Comparison of ENCODE assay signal across 11 cellular contexts in genomic region chr19:11539495-11540365, GRCh38. TPM values are rescaled to one million over a fixed set of nuclear protein-coding genes. Genes with fewer than 3 reads are reported as not detected.
DNase-seq lines count a peak whose midpoint lies in the region; ATAC-seq, FAIRE-seq and TF ChIP-seq lines count a peak whose summit lies in the region.
"Had no signal": no experiment of that assay in that cellular context is flagged by ENCODE, and none has a peak within 500 bp of the region (broad histone marks: within the 10 kb centered on the region; RNA-seq: fewer than 3 reads in every experiment).

No MANE protein-coding gene starts in this region.

- no peaks in the 10 kb centered on the region for H3K27me3 ChIP-seq in Panc1 (ENCODE audit: control insufficient read depth, insufficient read depth, low read length)
- no peaks in the 10 kb centered on the region for H3K27me3 ChIP-seq in osteoblast (ENCODE audit: insufficient read depth, low read length)
- no peaks in the 10 kb centered on the region for H3K27me3 ChIP-seq in pancreas

- TF ChIP-seq CTCF in Panc1 (IDR thresholded peaks at IDR 0.05): no peak
- TF ChIP-seq CTCF in osteoblast (IDR thresholded peaks at IDR 0.05; ENCODE audit: extremely low read depth, low read depth, low read length): no peak
- no peak for TF ChIP-seq CTCF in Calu3 (IDR thresholded peaks at IDR 0.05; ENCODE audit: unreplicated experiment)
- TF ChIP-seq CTCF in pancreas (IDR thresholded peaks at IDR 0.05): no peak

- H4K20me1 ChIP-seq in osteoblast (ENCODE audit: insufficient read depth, low read length): no peaks in the 10 kb centered on the region

- in situ Hi-C loops in Panc1 (cut with HindIII; ENCODE audit: low pct_unique_long_range_greater_than_20kb, low sequenced_read_pairs): no loop called here

- H3K79me2 ChIP-seq in osteoblast (ENCODE audit: insufficient read depth, low read length): no peaks in the 10 kb centered on the region

- H3K9me3 ChIP-seq in Panc1 (ENCODE audit: control insufficient read depth, insufficient read depth, low read depth, low read length): no peaks in the 10 kb centered on the region
- H3K9me3 ChIP-seq in osteoblast (ENCODE audit: low read depth, low read length): no peaks in the 10 kb centered on the region
- H3K9me3 ChIP-seq in pancreas: no peaks in the 10 kb centered on the region

- POLR2A ChIA-PET in Panc1 (lab: Charles Lee): no interaction called here

- whole genome bisulfite sequencing in pancreas, 2 donors: 12 to 13% methylated on average over 25 to 35 of the region's 36 CpGs

- H3K4me3 Mint-ChIP-seq in Calu3 (ENCODE audit: low read depth, unreplicated experiment): no peak overlapping the region

- FAIRE-seq in pancreas (lab: Jason Lieb, UNC): no peak

- peak overlapping the region; percentile 68 for H3K4me2 ChIP-seq in osteoblast (ENCODE audit: insufficient read depth, low read length)

- intact Hi-C loops in Panc1 (cut with micrococcal nuclease; ENCODE audit: unreplicated experiment) (no loop called here), Right ventricle myocardium superior (cut with DNase I) (no loop called here), Calu3 (cut with micrococcal nuclease; ENCODE audit: unreplicated experiment) (no loop called here), pancreas (cut with DNase I) (no loop called here)

- H3K27me3 Mint-ChIP-seq in Calu3 (ENCODE audit: unreplicated experiment): peaks cover 42% of the 10 kb centered on the region

- H3K27ac ChIP-seq in Panc1 (ENCODE audit: low read length) (no peak overlapping the region), osteoblast (ENCODE audit: low read depth, low read length) (no peak overlapping the region), pancreas (no peak overlapping the region)

- CTCF ChIA-PET in Panc1 (lab: Charles Lee) (no interaction called here), Calu3 (lab: Charles Lee) (no interaction called here)

- BruUV-seq in Panc1 (replicated peaks; lab: Mats Ljungman, UMichigan): no TSS peak
- BruUV-seq in Calu3 (replicated peaks; lab: Mats Ljungman, UMichigan): no TSS peak

- DNase-seq in AG20443 (ENCODE audit: low spot score) (peak; percentile 74), Panc1 (ENCODE audit: low read depth, low spot score) (no peak), Right ventricle myocardium superior (no peak), osteoblast (ENCODE audit: insufficient read length, low spot score, missing footprints) (peak; percentile 89), Calu3 (no peak), pancreas (no peak), cerebellar cortex (ENCODE audit: low spot score) (no peak)
- DNase-seq: activated gamma-delta T cell, NCI-H1092 had no signal

- H3K27ac Mint-ChIP-seq in Calu3 (ENCODE audit: unreplicated experiment): no peak overlapping the region

- no peaks in the 10 kb centered on the region for H3K36me3 ChIP-seq in Panc1 (ENCODE audit: control insufficient read depth, insufficient read depth, low read length)
- no peaks in the 10 kb centered on the region for H3K36me3 ChIP-seq in osteoblast (ENCODE audit: insufficient read depth, low read length)
- no peaks in the 10 kb centered on the region for H3K36me3 ChIP-seq in pancreas

- no peaks in the 10 kb centered on the region for H3K4me1 Mint-ChIP-seq in Calu3 (ENCODE audit: low read depth, unreplicated experiment)

- no peaks in the 10 kb centered on the region for H3K9me3 Mint-ChIP-seq in Calu3 (ENCODE audit: low read depth, unreplicated experiment)

- ATAC-seq in Panc1 (peak; percentile 60; the same call in 1 of the 2 replicates), Right ventricle myocardium superior (ENCODE audit: poor library complexity) (peak; percentile 60), pancreas (no peak), HG02642 (IDR thresholded peaks at IDR 0.05; ENCODE audit: poor library complexity, unreplicated experiment) (no peak)

- H3K4me3 ChIP-seq in Panc1 (ENCODE audit: low read depth in 2 of 2, low read length in 2 of 2): peak overlapping the region in 1 of 2 experiments; percentile 18; a peak in 1 of 4 replicates
- peak overlapping the region; percentile 58 for H3K4me3 ChIP-seq in osteoblast (ENCODE audit: insufficient read depth, low read length)
- no peak overlapping the region for H3K4me3 ChIP-seq in pancreas

- no peak overlapping the region for H2AFZ ChIP-seq in osteoblast (ENCODE audit: low read length)

- H3K36me3 Mint-ChIP-seq in Calu3 (ENCODE audit: insufficient read depth, unreplicated experiment): peaks cover 12% of the 10 kb centered on the region

- H3K4me1 ChIP-seq in Panc1 (ENCODE audit: control insufficient read depth, insufficient read depth, low read length) (no peaks in the 10 kb centered on the region; the same call in none of the 2 replicates), osteoblast (ENCODE audit: insufficient read depth, low read length) (peaks cover 15% of the 10 kb centered on the region), pancreas (no peaks in the 10 kb centered on the region)

RNA-seq across cellular contexts. Expression of gene CNN1, which starts 1.1 kb away (rescaled TPM):
- total RNA-seq in Panc1 (2021; ENCODE audit: unreplicated experiment) (0.98 TPM), Right ventricle myocardium superior (59.5 TPM), osteoblast (7.1 and 9.8 TPM in 2 replicates), Calu3 (2022) (not detected in 2 replicates), pancreas (1 to 10 TPM in 4 of 6 donors, under 1 TPM in 2; 0.43 to 5.2 (median 1.8) TPM)
- 1.6 TPM for polyA plus RNA-seq in Panc1 (2012; ENCODE audit: insufficient read length)
- polyA plus RNA-seq in pancreas: 10 to 100 TPM; 11.3 to 38.8 TPM
- total RNA-seq: T-helper 1 cell treated with Interleukin-12 subunit alpha and Interleukin-12 subunit beta and Interleukin-4 antibody, amounts not matched to agents 30 ng/mL and 1 ng/mL, for 36 hours had no signal

RNA-seq across cellular contexts. Expression of gene ECSIT, which starts 10.8 kb away (rescaled TPM):
- 39.4 TPM for total RNA-seq in Panc1 (2021; ENCODE audit: unreplicated experiment)
- polyA plus RNA-seq in Panc1 (2012; ENCODE audit: insufficient read length): 60.1 TPM
- total RNA-seq in Right ventricle myocardium superior: 178 TPM
- total RNA-seq in osteoblast: 36.9 and 37.1 TPM in 2 replicates
- total RNA-seq in Calu3 (2022): 19.3 and 22.1 TPM in 2 replicates
- 10 to 100 TPM; 32.1 to 54.8 (median 36.9) TPM for total RNA-seq in pancreas
- 10 to 100 TPM; 60.3 to 87.3 TPM for polyA plus RNA-seq in pancreas

RNA-seq across cellular contexts. Expression of gene ELOF1, which starts 19.3 kb away (rescaled TPM):
- 62.2 TPM for total RNA-seq in Panc1 (2021; ENCODE audit: unreplicated experiment)
- polyA plus RNA-seq in Panc1 (2012; ENCODE audit: insufficient read length): 64.0 TPM
- total RNA-seq in Right ventricle myocardium superior: 32.7 TPM
- total RNA-seq in osteoblast: 31.2 and 42.0 TPM in 2 replicates
- 36.5 and 38.3 TPM in 2 replicates for total RNA-seq in Calu3 (2022)
- total RNA-seq in pancreas: 10 to 100 TPM; 25.0 to 38.9 (median 32.4) TPM
- 10 to 100 TPM; 52.0 to 63.4 TPM for polyA plus RNA-seq in pancreas

RNA-seq across cellular contexts. Expression of gene ZNF653, which starts 34.1 kb away (rescaled TPM):
- total RNA-seq in Panc1 (2021; ENCODE audit: unreplicated experiment): 10.4 TPM
- 15.8 TPM for polyA plus RNA-seq in Panc1 (2012; ENCODE audit: insufficient read length)
- 2.9 TPM for total RNA-seq in Right ventricle myocardium superior
- 2.9 and 3.5 TPM in 2 replicates for total RNA-seq in osteoblast
- total RNA-seq in Calu3 (2022): 8.8 and 9.5 TPM in 2 replicates
- total RNA-seq in pancreas: 1 to 10 TPM; 4.5 to 6.2 (median 5.6) TPM
- polyA plus RNA-seq in pancreas: 10 to 100 TPM; 21.8 to 25.6 TPM

RNA-seq across cellular contexts. Expression of gene ACP5, which starts 37.7 kb away (rescaled TPM):
- total RNA-seq in Panc1 (2021; ENCODE audit: unreplicated experiment) (0.85 TPM), Right ventricle myocardium superior (2.3 TPM), osteoblast (0.59 and 2.5 TPM in 2 replicates), Calu3 (2022) (0.94 and 2.2 TPM in 2 replicates), pancreas (10 to 100 TPM in 2 of 6 donors, 1 to 10 TPM in 4; 3.5 to 21.8 (median 7.0) TPM)
- not detected for polyA plus RNA-seq in Panc1 (2012; ENCODE audit: insufficient read length)
- 10 to 100 TPM in 1 of 2 donors, 1 to 10 TPM in 1; 7.7 to 11.4 TPM for polyA plus RNA-seq in pancreas

Comparison
In these comparisons a context has a peak if more than half of its experiments do, and no peak if none do; other contexts are left out.
1. DNase-seq: peak in AG20443 (single experiment) and osteoblast (single experiment); none in Panc1 (single experiment), Right ventricle myocardium superior (single experiment), Calu3 (single experiment), pancreas (0 of 6) and cerebellar cortex (single experiment).
2. ATAC-seq: peak in Panc1 (single experiment) and Right ventricle myocardium superior (single experiment); none in pancreas (0 of 4) and HG02642 (single experiment).